Comparison of ENCODE assay signal across 1 cellular context in the genomic region with DNA sequence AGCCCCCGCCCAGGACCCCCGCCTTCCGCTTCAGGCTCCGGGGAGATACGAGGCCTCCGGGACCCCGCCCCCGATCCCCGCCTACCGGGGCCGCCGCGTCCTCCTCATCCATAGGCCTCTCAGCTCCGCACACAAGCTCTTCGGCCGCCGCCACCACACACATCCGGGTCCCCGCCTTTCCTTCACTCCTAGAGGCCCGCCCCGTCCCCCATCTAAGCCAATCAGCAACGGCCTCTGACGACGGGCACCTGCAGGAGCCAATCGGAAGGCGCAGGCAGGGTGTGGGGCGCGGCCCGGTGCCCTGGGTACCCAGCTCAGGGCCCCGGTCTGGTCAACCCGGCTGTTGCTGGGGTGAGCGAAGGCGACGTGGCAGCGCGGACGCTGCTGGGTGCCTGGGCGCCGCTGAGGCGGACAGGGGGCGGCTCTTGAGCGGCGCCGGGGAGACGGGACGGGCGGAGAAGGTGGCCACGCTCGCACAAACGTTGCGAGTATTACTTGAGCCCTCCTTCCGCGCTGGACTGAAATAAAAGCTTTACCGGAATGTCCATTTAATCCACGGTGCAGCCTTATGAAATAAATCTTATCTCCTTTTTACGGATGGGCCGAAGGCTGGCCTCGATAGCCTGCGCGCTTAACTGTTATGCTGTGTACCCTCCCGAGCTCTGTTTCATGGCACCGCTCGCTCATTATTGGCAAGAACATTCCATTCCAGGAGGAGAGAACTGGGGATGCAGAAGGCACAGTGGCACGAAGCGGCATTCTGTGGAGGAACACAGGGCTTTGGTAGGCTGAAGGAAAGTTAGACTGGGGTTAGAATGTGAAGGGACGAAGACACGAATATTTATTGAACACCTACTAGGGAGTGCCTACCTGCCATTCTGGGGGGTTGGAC.
A peak's percentile ranks its signal among the peaks of the same experiment; 100 is the strongest.
TF ChIP-seq lines count a peak whose summit lies in the region.

A gene with protein sequence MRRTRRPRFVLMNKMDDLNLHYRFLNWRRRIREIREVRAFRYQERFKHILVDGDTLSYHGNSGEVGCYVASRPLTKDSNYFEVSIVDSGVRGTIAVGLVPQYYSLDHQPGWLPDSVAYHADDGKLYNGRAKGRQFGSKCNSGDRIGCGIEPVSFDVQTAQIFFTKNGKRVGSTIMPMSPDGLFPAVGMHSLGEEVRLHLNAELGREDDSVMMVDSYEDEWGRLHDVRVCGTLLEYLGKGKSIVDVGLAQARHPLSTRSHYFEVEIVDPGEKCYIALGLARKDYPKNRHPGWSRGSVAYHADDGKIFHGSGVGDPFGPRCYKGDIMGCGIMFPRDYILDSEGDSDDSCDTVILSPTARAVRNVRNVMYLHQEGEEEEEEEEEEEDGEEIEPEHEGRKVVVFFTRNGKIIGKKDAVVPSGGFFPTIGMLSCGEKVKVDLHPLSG (minus strand): TSS at position 165 of the 892 bp plus-strand sequence. CDS start 57 bp downstream, at position 108.

TF ChIP-seq in HepG2, 621 proteins besides CTCF, POLR2A, EP300 and RAD21 (continued from another document and continues in another):
- TF ChIP-seq ZBTB1 (CRISPR knock-in tag; IDR thresholded peaks at IDR 0.05; ENCODE audit: borderline replicate concordance) (no peak; the same call in 1 of the 2 replicates), KDM6A (CRISPR knock-in tag; IDR thresholded peaks at IDR 0.05; ENCODE audit: low read depth) (no peak), ZFP62 (CRISPR knock-in tag; IDR thresholded peaks at IDR 0.05) (no peak), HMGA1 (CRISPR knock-in tag; conservative IDR thresholded peaks at IDR 0.05) (no peak), HES4 (CRISPR knock-in tag; IDR thresholded peaks at IDR 0.05; ENCODE audit: borderline replicate concordance) (peak; percentile 78; the same call in 1 of the 2 replicates), ZNF615 (CRISPR knock-in tag; IDR thresholded peaks at IDR 0.05; ENCODE audit: borderline replicate concordance) (no peak), ZNF34 (CRISPR knock-in tag; IDR thresholded peaks at IDR 0.05; ENCODE audit: borderline replicate concordance) (no peak), THAP11 (CRISPR knock-in tag; IDR thresholded peaks at IDR 0.05) (peak; percentile 68), ATF1 (CRISPR knock-in tag; IDR thresholded peaks at IDR 0.05) (no peak), MED1 (CRISPR knock-in tag; IDR thresholded peaks at IDR 0.05) (peak; percentile 40; the same call in 1 of the 2 replicates), JUNB (CRISPR knock-in tag; IDR thresholded peaks at IDR 0.05; ENCODE audit: borderline replicate concordance) (no peak), ZNF790 (CRISPR knock-in tag; IDR thresholded peaks at IDR 0.05; ENCODE audit: borderline replicate concordance) (peak; percentile 78; the same call in 1 of the 2 replicates), ATF7 (IDR thresholded peaks at IDR 0.05) (no peak), ATF7 (CRISPR knock-in tag; IDR thresholded peaks at IDR 0.05) (no peak), CEBPB (IDR thresholded peaks at IDR 0.05; ENCODE audit: borderline replicate concordance, low read depth, low read length) (no peak), ZSCAN31 (CRISPR knock-in tag; IDR thresholded peaks at IDR 0.05; ENCODE audit: low read depth) (0 out of 2 replicates have a peak, but pooled peaks have one; percentile 79), ELF1 (CRISPR knock-in tag; IDR thresholded peaks at IDR 0.05) (peak; percentile 91), KDM1A (CRISPR knock-in tag; IDR thresholded peaks at IDR 0.05) (no peak), ZNF652 (CRISPR knock-in tag; IDR thresholded peaks at IDR 0.05; ENCODE audit: borderline replicate concordance, low read depth) (no peak), MBNL3 (CRISPR knock-in tag; conservative IDR thresholded peaks at IDR 0.05) (no peak), FOSL1 (CRISPR knock-in tag; IDR thresholded peaks at IDR 0.05; ENCODE audit: borderline replicate concordance) (no peak; the same call in 1 of the 2 replicates), ZNF30 (CRISPR knock-in tag; IDR thresholded peaks at IDR 0.05) (no peak), KLF9 (CRISPR knock-in tag; IDR thresholded peaks at IDR 0.05; ENCODE audit: low read depth) (peak; percentile 81; the same call in 1 of the 2 replicates), ZZZ3 (CRISPR knock-in tag; IDR thresholded peaks at IDR 0.05; ENCODE audit: borderline replicate concordance) (no peak), SALL1 (CRISPR knock-in tag; IDR thresholded peaks at IDR 0.05) (peak; percentile 74), ZNF776 (CRISPR knock-in tag; IDR thresholded peaks at IDR 0.05) (0 out of 2 replicates have a peak, but pooled peaks have one; percentile 26), ISL2 (CRISPR knock-in tag; IDR thresholded peaks at IDR 0.05) (no peak), ZNF878 (CRISPR knock-in tag; IDR thresholded peaks at IDR 0.05) (no peak), ZNF83 (CRISPR knock-in tag; IDR thresholded peaks at IDR 0.05; ENCODE audit: borderline replicate concordance) (no peak), ZFY (CRISPR knock-in tag; IDR thresholded peaks at IDR 0.05) (peak; percentile 82), SP140L (CRISPR knock-in tag; IDR thresholded peaks at IDR 0.05; ENCODE audit: borderline replicate concordance) (no peak), BRCA1 (CRISPR knock-in tag; IDR thresholded peaks at IDR 0.05) (no peak)
- TF ChIP-seq, protein P1, sequence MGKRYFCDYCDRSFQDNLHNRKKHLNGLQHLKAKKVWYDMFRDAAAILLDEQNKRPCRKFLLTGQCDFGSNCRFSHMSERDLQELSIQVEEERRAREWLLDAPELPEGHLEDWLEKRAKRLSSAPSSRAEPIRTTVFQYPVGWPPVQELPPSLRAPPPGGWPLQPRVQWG (CRISPR knock-in tag; IDR thresholded peaks at IDR 0.05; ENCODE audit: borderline replicate concordance, low read depth) = no peak
- TF ChIP-seq, protein P2, sequence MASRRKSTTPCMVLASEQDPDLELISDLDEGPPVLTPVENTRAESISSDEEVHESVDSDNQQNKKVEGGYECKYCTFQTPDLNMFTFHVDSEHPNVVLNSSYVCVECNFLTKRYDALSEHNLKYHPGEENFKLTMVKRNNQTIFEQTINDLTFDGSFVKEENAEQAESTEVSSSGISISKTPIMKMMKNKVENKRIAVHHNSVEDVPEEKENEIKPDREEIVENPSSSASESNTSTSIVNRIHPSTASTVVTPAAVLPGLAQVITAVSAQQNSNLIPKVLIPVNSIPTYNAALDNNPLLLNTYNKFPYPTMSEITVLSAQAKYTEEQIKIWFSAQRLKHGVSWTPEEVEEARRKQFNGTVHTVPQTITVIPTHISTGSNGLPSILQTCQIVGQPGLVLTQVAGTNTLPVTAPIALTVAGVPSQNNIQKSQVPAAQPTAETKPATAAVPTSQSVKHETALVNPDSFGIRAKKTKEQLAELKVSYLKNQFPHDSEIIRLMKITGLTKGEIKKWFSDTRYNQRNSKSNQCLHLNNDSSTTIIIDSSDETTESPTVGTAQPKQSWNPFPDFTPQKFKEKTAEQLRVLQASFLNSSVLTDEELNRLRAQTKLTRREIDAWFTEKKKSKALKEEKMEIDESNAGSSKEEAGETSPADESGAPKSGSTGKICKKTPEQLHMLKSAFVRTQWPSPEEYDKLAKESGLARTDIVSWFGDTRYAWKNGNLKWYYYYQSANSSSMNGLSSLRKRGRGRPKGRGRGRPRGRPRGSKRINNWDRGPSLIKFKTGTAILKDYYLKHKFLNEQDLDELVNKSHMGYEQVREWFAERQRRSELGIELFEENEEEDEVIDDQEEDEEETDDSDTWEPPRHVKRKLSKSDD (CRISPR knock-in tag; IDR thresholded peaks at IDR 0.05; ENCODE audit: low read depth) = no peak
- TF ChIP-seq, protein P3, sequence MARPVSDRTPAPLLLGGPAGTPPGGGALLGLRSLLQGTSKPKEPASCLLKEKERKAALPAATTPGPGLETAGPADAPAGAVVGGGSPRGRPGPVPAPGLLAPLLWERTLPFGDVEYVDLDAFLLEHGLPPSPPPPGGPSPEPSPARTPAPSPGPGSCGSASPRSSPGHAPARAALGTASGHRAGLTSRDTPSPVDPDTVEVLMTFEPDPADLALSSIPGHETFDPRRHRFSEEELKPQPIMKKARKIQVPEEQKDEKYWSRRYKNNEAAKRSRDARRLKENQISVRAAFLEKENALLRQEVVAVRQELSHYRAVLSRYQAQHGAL (CRISPR knock-in tag; IDR thresholded peaks at IDR 0.05; ENCODE audit: not compliant biosample characterization) = no peak
- TF ChIP-seq, protein P4, sequence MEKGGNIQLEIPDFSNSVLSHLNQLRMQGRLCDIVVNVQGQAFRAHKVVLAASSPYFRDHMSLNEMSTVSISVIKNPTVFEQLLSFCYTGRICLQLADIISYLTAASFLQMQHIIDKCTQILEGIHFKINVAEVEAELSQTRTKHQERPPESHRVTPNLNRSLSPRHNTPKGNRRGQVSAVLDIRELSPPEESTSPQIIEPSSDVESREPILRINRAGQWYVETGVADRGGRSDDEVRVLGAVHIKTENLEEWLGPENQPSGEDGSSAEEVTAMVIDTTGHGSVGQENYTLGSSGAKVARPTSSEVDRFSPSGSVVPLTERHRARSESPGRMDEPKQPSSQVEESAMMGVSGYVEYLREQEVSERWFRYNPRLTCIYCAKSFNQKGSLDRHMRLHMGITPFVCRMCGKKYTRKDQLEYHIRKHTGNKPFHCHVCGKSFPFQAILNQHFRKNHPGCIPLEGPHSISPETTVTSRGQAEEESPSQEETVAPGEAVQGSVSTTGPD (CRISPR knock-in tag; IDR thresholded peaks at IDR 0.05) = no peak
- TF ChIP-seq, protein P5, sequence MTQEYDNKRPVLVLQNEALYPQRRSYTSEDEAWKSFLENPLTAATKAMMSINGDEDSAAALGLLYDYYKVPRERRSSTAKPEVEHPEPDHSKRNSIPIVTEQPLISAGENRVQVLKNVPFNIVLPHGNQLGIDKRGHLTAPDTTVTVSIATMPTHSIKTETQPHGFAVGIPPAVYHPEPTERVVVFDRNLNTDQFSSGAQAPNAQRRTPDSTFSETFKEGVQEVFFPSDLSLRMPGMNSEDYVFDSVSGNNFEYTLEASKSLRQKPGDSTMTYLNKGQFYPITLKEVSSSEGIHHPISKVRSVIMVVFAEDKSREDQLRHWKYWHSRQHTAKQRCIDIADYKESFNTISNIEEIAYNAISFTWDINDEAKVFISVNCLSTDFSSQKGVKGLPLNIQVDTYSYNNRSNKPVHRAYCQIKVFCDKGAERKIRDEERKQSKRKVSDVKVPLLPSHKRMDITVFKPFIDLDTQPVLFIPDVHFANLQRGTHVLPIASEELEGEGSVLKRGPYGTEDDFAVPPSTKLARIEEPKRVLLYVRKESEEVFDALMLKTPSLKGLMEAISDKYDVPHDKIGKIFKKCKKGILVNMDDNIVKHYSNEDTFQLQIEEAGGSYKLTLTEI (CRISPR knock-in tag; conservative IDR thresholded peaks at IDR 0.05) = no peak
- TF ChIP-seq, protein P6, sequence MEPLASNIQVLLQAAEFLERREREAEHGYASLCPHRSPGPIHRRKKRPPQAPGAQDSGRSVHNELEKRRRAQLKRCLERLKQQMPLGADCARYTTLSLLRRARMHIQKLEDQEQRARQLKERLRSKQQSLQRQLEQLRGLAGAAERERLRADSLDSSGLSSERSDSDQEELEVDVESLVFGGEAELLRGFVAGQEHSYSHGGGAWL (CRISPR knock-in tag; IDR thresholded peaks at IDR 0.05) = peak; percentile 51; the same call in 1 of the 2 replicates
- TF ChIP-seq, protein P7, sequence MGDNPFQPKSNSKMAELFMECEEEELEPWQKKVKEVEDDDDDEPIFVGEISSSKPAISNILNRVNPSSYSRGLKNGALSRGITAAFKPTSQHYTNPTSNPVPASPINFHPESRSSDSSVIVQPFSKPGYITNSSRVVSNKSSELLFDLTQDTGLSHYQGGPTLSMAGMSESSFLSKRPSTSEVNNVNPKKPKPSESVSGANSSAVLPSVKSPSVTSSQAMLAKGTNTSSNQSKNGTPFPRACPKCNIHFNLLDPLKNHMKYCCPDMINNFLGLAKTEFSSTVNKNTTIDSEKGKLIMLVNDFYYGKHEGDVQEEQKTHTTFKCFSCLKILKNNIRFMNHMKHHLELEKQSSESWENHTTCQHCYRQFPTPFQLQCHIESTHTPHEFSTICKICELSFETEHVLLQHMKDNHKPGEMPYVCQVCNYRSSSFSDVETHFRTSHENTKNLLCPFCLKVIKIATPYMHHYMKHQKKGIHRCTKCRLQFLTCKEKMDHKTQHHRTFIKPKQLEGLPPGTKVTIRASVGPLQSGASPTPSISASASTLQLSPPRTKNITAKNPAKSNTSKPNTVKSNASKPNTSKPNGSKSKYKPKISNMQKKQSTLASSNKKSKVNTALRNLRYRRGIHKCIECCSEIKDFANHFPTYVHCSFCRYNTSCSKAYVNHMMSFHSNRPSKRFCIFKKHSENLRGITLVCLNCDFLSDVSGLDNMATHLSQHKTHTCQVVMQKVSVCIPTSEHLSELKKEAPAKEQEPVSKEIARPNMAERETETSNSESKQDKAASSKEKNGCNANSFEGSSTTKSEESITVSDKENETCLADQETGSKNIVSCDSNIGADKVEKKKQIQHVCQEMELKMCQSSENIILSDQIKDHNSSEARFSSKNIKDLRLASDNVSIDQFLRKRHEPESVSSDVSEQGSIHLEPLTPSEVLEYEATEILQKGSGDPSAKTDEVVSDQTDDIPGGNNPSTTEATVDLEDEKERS (CRISPR knock-in tag; IDR thresholded peaks at IDR 0.05) = peak; percentile 70; the same call in 1 of the 2 replicates
- TF ChIP-seq, protein P8, sequence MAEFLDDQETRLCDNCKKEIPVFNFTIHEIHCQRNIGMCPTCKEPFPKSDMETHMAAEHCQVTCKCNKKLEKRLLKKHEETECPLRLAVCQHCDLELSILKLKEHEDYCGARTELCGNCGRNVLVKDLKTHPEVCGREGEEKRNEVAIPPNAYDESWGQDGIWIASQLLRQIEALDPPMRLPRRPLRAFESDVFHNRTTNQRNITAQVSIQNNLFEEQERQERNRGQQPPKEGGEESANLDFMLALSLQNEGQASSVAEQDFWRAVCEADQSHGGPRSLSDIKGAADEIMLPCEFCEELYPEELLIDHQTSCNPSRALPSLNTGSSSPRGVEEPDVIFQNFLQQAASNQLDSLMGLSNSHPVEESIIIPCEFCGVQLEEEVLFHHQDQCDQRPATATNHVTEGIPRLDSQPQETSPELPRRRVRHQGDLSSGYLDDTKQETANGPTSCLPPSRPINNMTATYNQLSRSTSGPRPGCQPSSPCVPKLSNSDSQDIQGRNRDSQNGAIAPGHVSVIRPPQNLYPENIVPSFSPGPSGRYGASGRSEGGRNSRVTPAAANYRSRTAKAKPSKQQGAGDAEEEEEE (CRISPR knock-in tag; IDR thresholded peaks at IDR 0.05; ENCODE audit: borderline replicate concordance) = no peak
- TF ChIP-seq, protein P9, sequence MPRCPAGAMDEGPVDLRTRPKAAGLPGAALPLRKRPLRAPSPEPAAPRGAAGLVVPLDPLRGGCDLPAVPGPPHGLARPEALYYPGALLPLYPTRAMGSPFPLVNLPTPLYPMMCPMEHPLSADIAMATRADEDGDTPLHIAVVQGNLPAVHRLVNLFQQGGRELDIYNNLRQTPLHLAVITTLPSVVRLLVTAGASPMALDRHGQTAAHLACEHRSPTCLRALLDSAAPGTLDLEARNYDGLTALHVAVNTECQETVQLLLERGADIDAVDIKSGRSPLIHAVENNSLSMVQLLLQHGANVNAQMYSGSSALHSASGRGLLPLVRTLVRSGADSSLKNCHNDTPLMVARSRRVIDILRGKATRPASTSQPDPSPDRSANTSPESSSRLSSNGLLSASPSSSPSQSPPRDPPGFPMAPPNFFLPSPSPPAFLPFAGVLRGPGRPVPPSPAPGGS (CRISPR knock-in tag; IDR thresholded peaks at IDR 0.05) = peak; percentile 76
- TF ChIP-seq, protein P10, sequence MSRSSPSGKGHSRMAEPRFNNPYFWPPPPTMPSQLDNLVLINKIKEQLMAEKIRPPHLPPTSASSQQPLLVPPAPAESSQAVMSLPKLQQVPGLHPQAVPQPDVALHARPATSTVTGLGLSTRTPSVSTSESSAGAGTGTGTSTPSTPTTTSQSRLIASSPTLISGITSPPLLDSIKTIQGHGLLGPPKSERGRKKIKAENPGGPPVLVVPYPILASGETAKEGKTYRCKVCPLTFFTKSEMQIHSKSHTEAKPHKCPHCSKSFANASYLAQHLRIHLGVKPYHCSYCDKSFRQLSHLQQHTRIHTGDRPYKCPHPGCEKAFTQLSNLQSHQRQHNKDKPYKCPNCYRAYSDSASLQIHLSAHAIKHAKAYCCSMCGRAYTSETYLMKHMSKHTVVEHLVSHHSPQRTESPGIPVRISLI (CRISPR knock-in tag; IDR thresholded peaks at IDR 0.05; ENCODE audit: borderline replicate concordance) = no peak
